Comparison of ENCODE assay signal across 9 cellular contexts in the genomic region with DNA sequence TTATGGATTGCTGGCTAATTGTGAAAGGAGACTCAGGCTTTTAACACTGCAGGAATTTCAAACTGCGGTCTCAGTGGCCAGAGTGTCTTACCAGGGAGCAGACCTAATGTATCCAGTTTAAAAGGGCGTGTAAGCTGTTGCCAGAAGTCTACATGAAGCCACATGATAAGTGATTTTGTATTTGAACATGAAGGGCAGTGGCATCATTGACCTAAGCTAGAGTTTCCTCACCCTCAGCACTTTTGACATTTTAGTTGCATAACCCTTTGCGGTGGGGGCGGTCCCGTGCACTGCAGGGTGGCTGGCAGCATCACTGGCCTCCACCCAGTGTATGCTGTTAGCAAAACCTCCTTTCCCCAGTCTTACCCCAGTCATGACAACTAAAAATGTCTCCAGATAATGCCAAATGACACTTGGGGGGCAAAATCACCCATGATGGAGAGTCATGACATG. TPM values are rescaled to one million over a fixed set of nuclear protein-coding genes. Genes with fewer than 3 reads are reported as not detected.
DNase-seq lines count a peak whose midpoint lies in the region; ATAC-seq and TF ChIP-seq lines count a peak whose summit lies in the region.
"Had no signal": no experiment of that assay in that cellular context is flagged by ENCODE, and none has a peak within 500 bp of the region (broad histone marks: within the 10 kb centered on the region; RNA-seq: fewer than 3 reads in every experiment).

No MANE protein-coding gene starts in this region.

- H3K27ac ChIP-seq in esophagus (ENCODE audit: low read depth in 2 of 2, low read length in 1 of 2): peak overlapping the region; percentile 54 to 66
- H3K27ac ChIP-seq in spleen: peak overlapping the region; percentile 67 to 92 (median 88)

- H3K36me3 ChIP-seq in esophagus (ENCODE audit: control insufficient read depth in 2 of 2, insufficient read depth in 2 of 2, low read length in 1 of 2) (peaks cover 0 to 5% of the 10 kb centered on the region in 2 donors), spleen (peaks cover 0 to 14% (median 0%) of the 10 kb centered on the region in 6 donors)

- TF ChIP-seq CTCF in spleen (IDR thresholded peaks at IDR 0.05 in 8 of 11, conservative IDR thresholded peaks at IDR 0.05 in 3 of 11): no peak
- no peak for TF ChIP-seq CTCF in GM13976 (IDR thresholded peaks at IDR 0.05; ENCODE audit: borderline replicate concordance, control extremely low read depth, extremely low read depth, insufficient read depth, missing control alignments)

- DNase-seq in T follicular helper cell (ENCODE audit: low read depth) (peak; percentile 42), spleen (peak; percentile 94), NCI-H510A treated with DMSO at 0.1 percent for 48 hours (lab: John Stamatoyannopoulos, UW) (no peak), GM13976 (ENCODE audit: low spot score) (no peak), NCI-H2196 treated with DMSO at 0.1 percent for 48 hours (lab: John Stamatoyannopoulos, UW; ENCODE audit: unreplicated experiment) (no peak)

- no peaks in the 10 kb centered on the region for H3K9me3 ChIP-seq in esophagus (ENCODE audit: control insufficient read depth in 2 of 2, insufficient read depth in 1 of 2, low read depth in 1 of 2, low read length in 1 of 2)
- H3K9me3 ChIP-seq in spleen: no peaks in the 10 kb centered on the region

- intact Hi-C loops in spleen (cut with DNase I; ENCODE audit: low total_unique reads): no loop called here

- no peak for TF ChIP-seq POLR2A in spleen (IDR thresholded peaks at IDR 0.05)

- peaks cover 0 to 4% of the 10 kb centered on the region in 2 donors for H3K4me1 ChIP-seq in esophagus (ENCODE audit: control insufficient read depth in 2 of 2, insufficient read depth in 2 of 2, low read length in 1 of 2)
- peaks cover 28 to 100% (median 97%) of the 10 kb centered on the region in 6 donors for H3K4me1 ChIP-seq in spleen

- ATAC-seq in GM18861 (IDR thresholded peaks at IDR 0.05; ENCODE audit: unreplicated experiment) (peak; percentile 59), HG02885 (IDR thresholded peaks at IDR 0.05; ENCODE audit: poor library complexity, unreplicated experiment) (peak; percentile 73)
- ATAC-seq: K562 had no signal

- 73 to 79% methylated on average over 5 of the region's 5 CpGs for WGBS in esophagus, 2 donors
- 30 to 56% (median 36%) methylated on average over 5 of the region's 5 CpGs for WGBS in spleen, 5 donors

- no peak overlapping the region for H3K4me3 ChIP-seq in esophagus (ENCODE audit: low read depth in 1 of 2, low read length in 2 of 2)
- H3K4me3 ChIP-seq in spleen: peak overlapping the region in 1 of 8 donors; percentile 52
- H3K4me3 ChIP-seq: K562 had no signal

- in situ Hi-C loops in GM13976 (cut with MboI; ENCODE audit: low sequenced_read_pairs, unreplicated experiment): no loop called here

- H3K27me3 ChIP-seq in esophagus (ENCODE audit: control insufficient read depth in 1 of 2, insufficient read depth in 2 of 2, low read length in 2 of 2) (no peaks in the 10 kb centered on the region), spleen (replicated peaks in 1 of 7) (no peaks in the 10 kb centered on the region)

RNA-seq across cellular contexts. Expression of gene GPR18, which starts 23.7 kb away (rescaled TPM):
- polyA plus RNA-seq in esophagus (under 1 TPM; 0.12 to 0.24 TPM), spleen (10 to 100 TPM; 25.6 to 33.9 (median 29.4) TPM)
- 10 to 100 TPM in 6 of 7 donors, 1 to 10 TPM in 1; 9.6 to 21.8 (median 15.3) TPM for total RNA-seq in spleen
- total RNA-seq: K562 had no signal

RNA-seq across cellular contexts. Expression of gene GPR183, which starts 25.4 kb away (rescaled TPM):
- polyA plus RNA-seq in esophagus: 1 to 10 TPM; 1.5 to 2.2 TPM
- 10 to 100 TPM; 29.1 to 83.6 (median 53.4) TPM for total RNA-seq in spleen
- polyA plus RNA-seq in spleen: 10 to 100 TPM; 56.0 to 68.0 (median 60.6) TPM

Comparison
In these comparisons a context has a peak if more than half of its experiments do, and no peak if none do; other contexts are left out.
1. DNase-seq: peak in T follicular helper cell (single experiment) and spleen (single experiment); none in NCI-H510A treated with DMSO at 0.1 percent for 48 hours (single experiment), GM13976 (single experiment) and NCI-H2196 treated with DMSO at 0.1 percent for 48 hours (single experiment).
2. RNA of gene GPR18, which starts 23.7 kb away (polyA plus RNA-seq): 25.6 to 33.9 TPM in spleen; 0.12 to 0.24 TPM in esophagus; every median in the first group is over 10 times any median in the second.
3. RNA of gene GPR183, which starts 25.4 kb away (polyA plus RNA-seq): 56.0 to 68.0 TPM in spleen; 1.5 to 2.2 TPM in esophagus; every median in the first group is over 10 times any median in the second.